Comparison of ENCODE assay signal across 3 cellular contexts in genomic region chr18:12015697-12016062, GRCh38.
TF ChIP-seq lines count a peak whose summit lies in the region.

No MANE protein-coding gene starts in this region.

TF ChIP-seq in liver, 16 proteins besides CTCF, POLR2A, EP300 and RAD21:
- TF ChIP-seq REST (IDR thresholded peaks at IDR 0.05) (peak; percentile 48), GABPA (IDR thresholded peaks at IDR 0.05 in 1 of 2, conservative IDR thresholded peaks at IDR 0.05 in 1 of 2) (peak in 1 of 2 donors; percentile 50), SP1 (IDR thresholded peaks at IDR 0.05) (peak; percentile 92), EGR1 (IDR thresholded peaks at IDR 0.05; ENCODE audit: low read depth in 2 of 2) (peak in 1 of 2 donors; percentile 38), MAX (IDR thresholded peaks at IDR 0.05) (peak; percentile 96), JUND (IDR thresholded peaks at IDR 0.05) (peak in 1 of 2 donors; percentile 84), RXRA (IDR thresholded peaks at IDR 0.05) (peak; percentile 96 to 99), FOXA2 (IDR thresholded peaks at IDR 0.05) (peak; percentile 50), FOXA1 (IDR thresholded peaks at IDR 0.05) (peak; percentile 48), HNF4G (IDR thresholded peaks at IDR 0.05) (peak; percentile 25), HNF4A (conservative IDR thresholded peaks at IDR 0.05) (peak; percentile 88 to 95), NR2F2 (IDR thresholded peaks at IDR 0.05) (peak; percentile 24), YY1 (IDR thresholded peaks at IDR 0.05) (peak; percentile 60), ATF3 (IDR thresholded peaks at IDR 0.05) (no peak), ZBTB33 (IDR thresholded peaks at IDR 0.05) (peak; percentile 87), TAF1 (conservative IDR thresholded peaks at IDR 0.05) (no peak)

TF ChIP-seq in HepG2, 621 proteins besides CTCF, POLR2A, EP300 and RAD21:
- TF ChIP-seq GTF2F1 (IDR thresholded peaks at IDR 0.05; ENCODE audit: low read length), result no peak
TF ChIP-seq in HepG2: peak in this region for 0.

TF ChIP-seq in HEK293T, 16 proteins besides CTCF, POLR2A, EP300 and RAD21:
- no peak for TF ChIP-seq FOXK2 (IDR thresholded peaks at IDR 0.05)
- TF ChIP-seq FOXA1 (IDR thresholded peaks at IDR 0.05), result no peak
- TF ChIP-seq ELF4 (IDR thresholded peaks at IDR 0.05), result no peak
- no peak for TF ChIP-seq HDGF (IDR thresholded peaks at IDR 0.05; ENCODE audit: borderline replicate concordance)
- no peak for TF ChIP-seq CTBP1 (IDR thresholded peaks at IDR 0.05; ENCODE audit: borderline replicate concordance)
- no peak for TF ChIP-seq SP1 (IDR thresholded peaks at IDR 0.05)
- TF ChIP-seq FOXM1 (IDR thresholded peaks at IDR 0.05; ENCODE audit: borderline replicate concordance), result no peak
- TF ChIP-seq NFRKB (IDR thresholded peaks at IDR 0.05), result no peak
- TF ChIP-seq L3MBTL2 (conservative IDR thresholded peaks at IDR 0.05), result no peak
- TF ChIP-seq ARNT (IDR thresholded peaks at IDR 0.05), result no peak
- TF ChIP-seq TARDBP (IDR thresholded peaks at IDR 0.05), result no peak
- TF ChIP-seq SUZ12 (IDR thresholded peaks at IDR 0.05), result no peak
TF ChIP-seq in HEK293T: peak in this region for 0.
